Comparison of ENCODE assay signal across 11 cellular contexts in the genomic region with DNA sequence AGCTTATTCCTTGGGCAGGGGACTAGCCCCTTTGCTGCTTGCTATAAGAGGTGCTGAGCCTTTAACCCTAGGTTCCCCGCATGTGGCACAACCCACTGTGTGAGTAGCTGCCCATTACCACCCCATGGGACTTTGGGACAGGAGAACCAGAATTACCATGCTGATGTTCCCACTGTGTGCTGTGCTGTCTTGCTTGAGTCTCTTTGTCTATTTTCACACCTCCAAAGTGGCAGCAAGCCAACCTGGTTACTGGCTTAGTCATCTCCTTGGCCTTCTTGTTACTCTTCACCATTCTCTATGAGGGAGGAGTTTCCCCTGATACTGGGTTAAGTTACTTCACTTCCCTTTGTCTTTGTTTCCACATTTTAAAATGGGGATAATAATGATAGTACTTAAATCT.
DNase-seq lines count a peak whose midpoint lies in the region; ATAC-seq lines count a peak whose summit lies in the region.
"Had no signal": no experiment of that assay in that cellular context is flagged by ENCODE, and none has a peak within 500 bp of the region (broad histone marks: within the 10 kb centered on the region; RNA-seq: fewer than 3 reads in every experiment).

No MANE protein-coding gene starts in this region.

- peaks cover 4% of the 10 kb centered on the region for H3K4me1 Mint-ChIP-seq in activated T-cell treated with anti-CD3 and anti-CD28 coated beads, Interleukin-2, amount 50 U/mL, for 4 hours (ENCODE audit: low read depth)
- peaks cover 49% of the 10 kb centered on the region for H3K4me1 Mint-ChIP-seq in dendritic cell treated with granulocyte-macrophage colony-stimulating factor and Interleukin-4, amounts not matched to agents 40 ng/mL and 50 ng/mL, for 4 days (ENCODE audit: low read depth)
- H3K4me1 Mint-ChIP-seq in activated T-helper 1 cell treated with anti-CD3 and anti-CD28 coated beads, Interleukin-12 subunit alpha, Interleukin-12 subunit beta, Interleukin-2, Interleukin-4 antibody, amounts not matched to agents 30 ng/mL and 10 ng/mL and 1 ng/mL, durations not matched to agents 14 hours and 24 hours and 36 hours (ENCODE audit: low read depth), result peaks cover 20% of the 10 kb centered on the region

- H3K36me3 Mint-ChIP-seq in activated T-cell treated with anti-CD3 and anti-CD28 coated beads, Interleukin-2, amount 50 U/mL, for 4 hours (ENCODE audit: insufficient read depth), result peaks cover 4% of the 10 kb centered on the region
- H3K36me3 Mint-ChIP-seq in dendritic cell treated with granulocyte-macrophage colony-stimulating factor and Interleukin-4, amounts not matched to agents 40 ng/mL and 50 ng/mL, for 4 days (ENCODE audit: low read depth), result peaks cover 20% of the 10 kb centered on the region
- H3K36me3 Mint-ChIP-seq in activated T-helper 1 cell treated with anti-CD3 and anti-CD28 coated beads, Interleukin-12 subunit alpha, Interleukin-12 subunit beta, Interleukin-2, Interleukin-4 antibody, amounts not matched to agents 30 ng/mL and 10 ng/mL and 1 ng/mL, durations not matched to agents 14 hours and 24 hours and 36 hours (ENCODE audit: low read depth), result peaks cover 8% of the 10 kb centered on the region
- H3K36me3 Mint-ChIP-seq: memory B cell had no signal

- H3K4me3 Mint-ChIP-seq in activated T-cell treated with anti-CD3 and anti-CD28 coated beads, Interleukin-2, amount 50 U/mL, for 4 hours, result no peak overlapping the region
- H3K4me3 Mint-ChIP-seq in dendritic cell treated with granulocyte-macrophage colony-stimulating factor and Interleukin-4, amounts not matched to agents 40 ng/mL and 50 ng/mL, for 4 days, result no peak overlapping the region
- H3K4me3 Mint-ChIP-seq in activated T-helper 1 cell treated with anti-CD3 and anti-CD28 coated beads, Interleukin-12 subunit alpha, Interleukin-12 subunit beta, Interleukin-2, Interleukin-4 antibody, amounts not matched to agents 30 ng/mL and 10 ng/mL and 1 ng/mL, durations not matched to agents 14 hours and 24 hours and 36 hours, result no peak overlapping the region
- H3K4me3 Mint-ChIP-seq: memory B cell had no signal

- peaks cover 6% of the 10 kb centered on the region for H3K9me3 Mint-ChIP-seq in activated T-cell treated with anti-CD3 and anti-CD28 coated beads, Interleukin-2, amount 50 U/mL, for 4 hours
- peaks cover 28% of the 10 kb centered on the region for H3K9me3 Mint-ChIP-seq in dendritic cell treated with granulocyte-macrophage colony-stimulating factor and Interleukin-4, amounts not matched to agents 40 ng/mL and 50 ng/mL, for 4 days
- H3K9me3 Mint-ChIP-seq in activated T-helper 1 cell treated with anti-CD3 and anti-CD28 coated beads, Interleukin-12 subunit alpha, Interleukin-12 subunit beta, Interleukin-2, Interleukin-4 antibody, amounts not matched to agents 30 ng/mL and 10 ng/mL and 1 ng/mL, durations not matched to agents 14 hours and 24 hours and 36 hours, result peaks cover 18% of the 10 kb centered on the region
- H3K9me3 Mint-ChIP-seq: memory B cell had no signal

- no peak for DNase-seq in activated T-cell treated with anti-CD3 and anti-CD28 coated beads, Interleukin-2, amount 50 U/mL, for 4 hours
- no peak for DNase-seq in activated T-cell treated with anti-CD3 and anti-CD28 coated beads, Interleukin-2, amount 50 U/mL, for 1 hour
- peak; percentile 71 for DNase-seq in MG63
- peak; percentile 22 for DNase-seq in stimulated activated CD8-positive, alpha-beta memory T cell treated with anti-CD3 and anti-CD28 coated beads, Interleukin-4, amount 100 ng/mL, for 24 hours (ENCODE audit: low read depth)
- no peak for DNase-seq in hepatic stellate cell (ENCODE audit: low spot score)
- no peak for DNase-seq in NCI-H128 (lab: John Stamatoyannopoulos, UW; ENCODE audit: unreplicated experiment)
- no peak for DNase-seq in activated T-helper 1 cell treated with anti-CD3 and anti-CD28 coated beads, Interleukin-12 subunit alpha, Interleukin-12 subunit beta, Interleukin-2, Interleukin-4 antibody, amounts not matched to agents 30 ng/mL and 10 ng/mL and 1 ng/mL, durations not matched to agents 14 hours and 24 hours and 36 hours (ENCODE audit: low spot score)
- DNase-seq: BE2C, NCI-H1048 had no signal

- H3K9me3 ChIP-seq in MG63, result peaks cover 10% of the 10 kb centered on the region
- H3K9me3 ChIP-seq: BE2C had no signal

- H3K4me3 ChIP-seq in MG63, result no peak overlapping the region

- peak overlapping the region; percentile 82 for H3K27ac Mint-ChIP-seq in dendritic cell treated with granulocyte-macrophage colony-stimulating factor and Interleukin-4, amounts not matched to agents 40 ng/mL and 50 ng/mL, for 4 days
- H3K27ac Mint-ChIP-seq in activated T-helper 1 cell treated with anti-CD3 and anti-CD28 coated beads, Interleukin-12 subunit alpha, Interleukin-12 subunit beta, Interleukin-2, Interleukin-4 antibody, amounts not matched to agents 30 ng/mL and 10 ng/mL and 1 ng/mL, durations not matched to agents 14 hours and 24 hours and 36 hours, result no peak overlapping the region
- H3K27ac Mint-ChIP-seq: memory B cell had no signal

- H3K36me3 ChIP-seq in MG63, result no peaks in the 10 kb centered on the region
- H3K36me3 ChIP-seq: BE2C had no signal

- H3K27me3 Mint-ChIP-seq in activated T-cell treated with anti-CD3 and anti-CD28 coated beads, Interleukin-2, amount 50 U/mL, for 4 hours (ENCODE audit: low read depth), result peaks cover 3% of the 10 kb centered on the region
- no peaks in the 10 kb centered on the region for H3K27me3 Mint-ChIP-seq in dendritic cell treated with granulocyte-macrophage colony-stimulating factor and Interleukin-4, amounts not matched to agents 40 ng/mL and 50 ng/mL, for 4 days
- H3K27me3 Mint-ChIP-seq in activated T-helper 1 cell treated with anti-CD3 and anti-CD28 coated beads, Interleukin-12 subunit alpha, Interleukin-12 subunit beta, Interleukin-2, Interleukin-4 antibody, amounts not matched to agents 30 ng/mL and 10 ng/mL and 1 ng/mL, durations not matched to agents 14 hours and 24 hours and 36 hours (ENCODE audit: insufficient read depth), result peaks cover 11% of the 10 kb centered on the region

- intact Hi-C loops in dendritic cell treated with granulocyte-macrophage colony-stimulating factor and Interleukin-4, amounts not matched to agents 40 ng/mL and 50 ng/mL, for 4 days (cut with micrococcal nuclease), result no loop called here
- intact Hi-C loops in activated T-helper 1 cell treated with anti-CD3 and anti-CD28 coated beads, Interleukin-12 subunit alpha, Interleukin-12 subunit beta, Interleukin-2, Interleukin-4 antibody, amounts not matched to agents 30 ng/mL and 10 ng/mL and 1 ng/mL, durations not matched to agents 14 hours and 24 hours and 36 hours (cut with micrococcal nuclease), result no loop called here

- H3K27me3 ChIP-seq in MG63, result no peaks in the 10 kb centered on the region

- peak; percentile 63 to 90 for ATAC-seq in activated T-cell treated with anti-CD3 and anti-CD28 coated beads, Interleukin-2, amount 50 U/mL, for 4 hours

Comparison
In these comparisons a context has a peak if more than half of its experiments do, and no peak if none do; other contexts are left out.
1. DNase-seq: peak in MG63 (single experiment) and stimulated activated CD8-positive, alpha-beta memory T cell treated with anti-CD3 and anti-CD28 coated beads, Interleukin-4, amount 100 ng/mL, for 24 hours (single experiment); none in activated T-cell treated with anti-CD3 and anti-CD28 coated beads, Interleukin-2, amount 50 U/mL, for 4 hours (single experiment), activated T-cell treated with anti-CD3 and anti-CD28 coated beads, Interleukin-2, amount 50 U/mL, for 1 hour (single experiment), hepatic stellate cell (single experiment), NCI-H128 (single experiment) and activated T-helper 1 cell treated with anti-CD3 and anti-CD28 coated beads, Interleukin-12 subunit alpha, Interleukin-12 subunit beta, Interleukin-2, Interleukin-4 antibody, amounts not matched to agents 30 ng/mL and 10 ng/mL and 1 ng/mL, durations not matched to agents 14 hours and 24 hours and 36 hours (single experiment).